ENCODE assay signal across 10 cellular contexts in the genomic region with DNA sequence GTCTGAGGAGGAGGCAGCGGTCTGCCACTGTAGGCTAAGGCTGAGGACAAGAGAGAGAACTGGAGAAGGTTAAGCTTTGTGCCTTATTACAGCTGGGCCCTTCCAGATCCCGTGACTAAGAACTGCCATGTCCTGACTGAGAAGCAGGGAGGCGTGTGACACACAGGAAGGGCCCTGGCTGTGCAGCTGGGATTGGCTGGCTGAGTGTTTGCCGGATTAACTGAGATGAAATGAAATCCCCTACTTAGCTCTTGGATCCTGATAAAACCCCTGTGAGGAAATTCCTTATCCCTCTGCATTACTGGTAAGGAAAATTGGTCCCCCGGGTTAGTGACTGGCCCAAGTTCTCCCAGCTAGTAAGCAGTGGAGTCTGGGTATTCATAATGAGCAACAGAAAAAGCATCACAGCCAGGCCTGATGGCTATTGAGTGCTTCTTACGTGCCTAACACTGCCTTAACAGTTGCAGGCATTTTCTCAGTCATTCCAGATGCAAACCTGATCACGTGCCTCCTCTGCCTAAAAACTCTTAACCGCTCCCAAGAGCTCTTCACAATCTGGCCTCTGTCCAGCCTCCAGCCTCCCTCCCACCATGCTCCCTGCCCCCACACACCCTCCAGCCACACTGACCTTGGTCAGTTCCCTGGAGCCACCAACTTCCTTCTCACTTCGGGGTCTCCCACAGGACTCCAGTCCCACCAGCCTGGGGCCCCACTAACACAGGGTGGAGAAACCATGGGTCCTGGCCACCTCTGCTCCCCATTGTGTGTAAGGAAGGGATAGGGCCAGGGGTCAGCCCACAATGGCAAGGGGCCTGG. TPM values are rescaled to one million over a fixed set of nuclear protein-coding genes. Genes with fewer than 3 reads are reported as not detected.
A peak's percentile ranks its signal among the peaks of the same experiment; 100 is the strongest.
DNase-seq lines count a peak whose midpoint lies in the region; ATAC-seq, FAIRE-seq and TF ChIP-seq lines count a peak whose summit lies in the region.
"Had no signal": no experiment of that assay in that cellular context is flagged by ENCODE, and none has a peak within 500 bp of the region (broad histone marks: within the 10 kb centered on the region; RNA-seq: fewer than 3 reads in every experiment).

No MANE protein-coding gene starts in this region.

- H3K27ac Mint-ChIP-seq in activated CD4-positive, alpha-beta T cell treated with anti-CD3 and anti-CD28 coated beads, Interleukin-2, amount 10 ng/mL, durations not matched to agents 24 days and 14 days: no peak overlapping the region
- H3K27ac Mint-ChIP-seq: activated naive CD4-positive, alpha-beta T cell treated with anti-CD3 and anti-CD28 coated beads, Interleukin-2, amount 50 U/mL, for 24 hours had no signal

- peak overlapping the region; percentile 18 to 76 (median 56) for H3K27ac ChIP-seq in Peyer's patch
- H3K27ac ChIP-seq in pancreas: peak overlapping the region in 2 of 4 donors; percentile 32 to 34
- no peak overlapping the region for H3K27ac ChIP-seq in PC-9

- peaks cover 0 to 12% (median 0%) of the 10 kb centered on the region in 3 donors for H3K36me3 ChIP-seq in Peyer's patch
- no peaks in the 10 kb centered on the region for H3K36me3 ChIP-seq in pancreas
- H3K36me3 ChIP-seq in PC-9 (ENCODE audit: low read depth): no peaks in the 10 kb centered on the region

- H3K9me3 Mint-ChIP-seq in activated CD4-positive, alpha-beta T cell treated with anti-CD3 and anti-CD28 coated beads, Interleukin-2, amount 10 ng/mL, durations not matched to agents 24 days and 14 days: no peaks in the 10 kb centered on the region
- H3K9me3 Mint-ChIP-seq: activated naive CD4-positive, alpha-beta T cell treated with anti-CD3 and anti-CD28 coated beads, Interleukin-2, amount 50 U/mL, for 24 hours had no signal

- no peak overlapping the region for H3K4me3 ChIP-seq in Peyer's patch
- H3K4me3 ChIP-seq in pancreas: no peak overlapping the region
- H3K4me3 ChIP-seq in PC-9: no peak overlapping the region

- DNase-seq in DMS53 (lab: John Stamatoyannopoulos, UW) (peak; percentile 98), Peyer's patch (peak in 1 of 3 donors; percentile 46), fibroblast of the conjunctiva (ENCODE audit: low read depth) (peak; percentile 43), pancreas (peak in 1 of 6 donors; percentile 43), PC-9 (no peak)
- DNase-seq in activated CD4-positive, alpha-beta T cell treated with anti-CD3 and anti-CD28 coated beads, Interleukin-2, amount 10 ng/mL, durations not matched to agents 24 days and 14 days: no peak
- no peak for DNase-seq in activated CD8-positive, alpha-beta memory T cell treated with anti-CD3 and anti-CD28 coated beads, Interleukin-2, amount 50 U/mL, for 4 hours
- DNase-seq: Kasumi-1 had no signal

- H3K27me3 ChIP-seq in Peyer's patch (no peaks in the 10 kb centered on the region), pancreas (no peaks in the 10 kb centered on the region), PC-9 (ENCODE audit: insufficient read depth, low read depth) (no peaks in the 10 kb centered on the region)

- H3K79me2 ChIP-seq in PC-9 (ENCODE audit: low read depth): no peaks in the 10 kb centered on the region

- 62 to 78% methylated on average over 9 of the region's 9 CpGs for whole genome bisulfite sequencing in pancreas, 2 donors

- H3K36me3 Mint-ChIP-seq in activated CD4-positive, alpha-beta T cell treated with anti-CD3 and anti-CD28 coated beads, Interleukin-2, amount 10 ng/mL, durations not matched to agents 24 days and 14 days (ENCODE audit: low read depth): peaks cover 2% of the 10 kb centered on the region
- H3K36me3 Mint-ChIP-seq: activated naive CD4-positive, alpha-beta T cell treated with anti-CD3 and anti-CD28 coated beads, Interleukin-2, amount 50 U/mL, for 24 hours had no signal

- no TSS peak for BruUV-seq in PC-9 (replicated peaks; lab: Mats Ljungman, UMichigan)

- H3K27me3 Mint-ChIP-seq in activated CD4-positive, alpha-beta T cell treated with anti-CD3 and anti-CD28 coated beads, Interleukin-2, amount 10 ng/mL, durations not matched to agents 24 days and 14 days: no peaks in the 10 kb centered on the region
- H3K27me3 Mint-ChIP-seq: activated naive CD4-positive, alpha-beta T cell treated with anti-CD3 and anti-CD28 coated beads, Interleukin-2, amount 50 U/mL, for 24 hours had no signal

- no peak for FAIRE-seq in pancreas (lab: Jason Lieb, UNC)

- H3K4me3 Mint-ChIP-seq in activated CD4-positive, alpha-beta T cell treated with anti-CD3 and anti-CD28 coated beads, Interleukin-2, amount 10 ng/mL, durations not matched to agents 24 days and 14 days: no peak overlapping the region
- H3K4me3 Mint-ChIP-seq: activated naive CD4-positive, alpha-beta T cell treated with anti-CD3 and anti-CD28 coated beads, Interleukin-2, amount 50 U/mL, for 24 hours had no signal

- peaks cover 12% of the 10 kb centered on the region for H3K4me1 Mint-ChIP-seq in activated CD4-positive, alpha-beta T cell treated with anti-CD3 and anti-CD28 coated beads, Interleukin-2, amount 10 ng/mL, durations not matched to agents 24 days and 14 days

- no peak for TF ChIP-seq CTCF in Peyer's patch (IDR thresholded peaks at IDR 0.05)
- no peak for TF ChIP-seq CTCF in pancreas (IDR thresholded peaks at IDR 0.05)
- TF ChIP-seq CTCF in PC-9 (conservative IDR thresholded peaks at IDR 0.05): no peak

- POLR2A ChIA-PET in PC-9 (lab: Charles Lee; ENCODE audit: unreplicated experiment): no interaction called here

- no peak overlapping the region for H3K4me2 ChIP-seq in PC-9

- intact Hi-C loops in pancreas (cut with DNase I) (no loop called here), PC-9 (cut with micrococcal nuclease; ENCODE audit: unreplicated experiment) (no loop called here)
- intact Hi-C loops in activated CD4-positive, alpha-beta T cell treated with anti-CD3 and anti-CD28 coated beads, Interleukin-2, amount 10 ng/mL, durations not matched to agents 24 days and 14 days (cut with micrococcal nuclease): no loop called here

- no peaks in the 10 kb centered on the region for H3K9me2 ChIP-seq in PC-9 (ENCODE audit: insufficient read depth)

- H3K4me1 ChIP-seq in Peyer's patch (peaks cover 0 to 54% (median 4%) of the 10 kb centered on the region in 4 donors), pancreas (peaks cover 8 to 41% (median 15%) of the 10 kb centered on the region in 3 donors), PC-9 (replicated peaks; ENCODE audit: insufficient read depth) (no peaks in the 10 kb centered on the region)

- H3F3A ChIP-seq in PC-9 (ENCODE audit: insufficient read depth, low read depth): no peaks in the 10 kb centered on the region; the same call in none of the 2 replicates

- H3K9me3 ChIP-seq in Peyer's patch (no peaks in the 10 kb centered on the region), pancreas (no peaks in the 10 kb centered on the region), PC-9 (ENCODE audit: insufficient read depth, low read depth) (no peaks in the 10 kb centered on the region)

- no peak overlapping the region for H2AFZ ChIP-seq in PC-9

- ATAC-seq in pancreas (peak in 3 of 4 donors; percentile 33 to 49 (median 46)), GM21447 (IDR thresholded peaks at IDR 0.05; ENCODE audit: unreplicated experiment) (no peak)

- H4K20me1 ChIP-seq in PC-9 (ENCODE audit: insufficient read depth): peaks cover 10% of the 10 kb centered on the region; the same call in 1 of the 2 replicates

- TF ChIP-seq POLR2A in Peyer's patch (IDR thresholded peaks at IDR 0.05): no peak

- CTCF ChIA-PET in PC-9 (lab: Charles Lee): no interaction called here

RNA-seq across cellular contexts. Expression of gene ARRB1, which starts 37.8 kb away (rescaled TPM):
- 100 to 1,000 TPM in 2 of 4 donors, 10 to 100 TPM in 2; 45.4 to 136 (median 90.6) TPM for total RNA-seq in Peyer's patch
- total RNA-seq in pancreas: 10 to 100 TPM; 30.3 to 68.1 (median 33.8) TPM
- polyA plus RNA-seq in pancreas: 10 to 100 TPM in 1 of 2 donors, 1 to 10 TPM in 1; 7.8 to 12.7 TPM
- total RNA-seq in activated CD4-positive, alpha-beta T cell treated with anti-CD3 and anti-CD28 coated beads, Interleukin-2, amount 10 ng/mL, durations not matched to agents 24 days and 14 days: 22.7 and 23.8 TPM in 2 replicates
- 31.8 and 43.6 TPM in 2 replicates for total RNA-seq in PC-9 (2021)

Comparison
In these comparisons a context has a peak if more than half of its experiments do, and no peak if none do; other contexts are left out.
1. DNase-seq: peak in DMS53 (single experiment) and fibroblast of the conjunctiva (single experiment); none in activated CD4-positive, alpha-beta T cell treated with anti-CD3 and anti-CD28 coated beads, Interleukin-2, amount 10 ng/mL, durations not matched to agents 24 days and 14 days (single experiment), PC-9 (0 of 2) and activated CD8-positive, alpha-beta memory T cell treated with anti-CD3 and anti-CD28 coated beads, Interleukin-2, amount 50 U/mL, for 4 hours (single experiment).